Comparison of ENCODE assay signal across 22 cellular contexts in genomic region chr14:97164014-97164413, GRCh38.
DNase-seq lines count a peak whose midpoint lies in the region; ATAC-seq and TF ChIP-seq lines count a peak whose summit lies in the region.
"Had no signal": no experiment of that assay in that cellular context is flagged by ENCODE, and none has a peak within 500 bp of the region (broad histone marks: within the 10 kb centered on the region; RNA-seq: fewer than 3 reads in every experiment).

No MANE protein-coding gene starts in this region.

- H3K27ac Mint-ChIP-seq in osteocyte (ENCODE audit: unreplicated experiment) = no peak overlapping the region
- H3K27ac Mint-ChIP-seq: activated CD4-positive, alpha-beta memory T cell treated with anti-CD3 and anti-CD28 coated beads, Interleukin-2, amount 10 ng/mL, durations not matched to agents 7 days and 5 days; endodermal cell; nephron had no signal

- no peaks in the 10 kb centered on the region for H3K36me3 Mint-ChIP-seq in osteocyte (ENCODE audit: unreplicated experiment)

- H3K9me3 Mint-ChIP-seq in osteocyte (ENCODE audit: unreplicated experiment) = peaks cover 16% of the 10 kb centered on the region

- no peak overlapping the region for H3K4me3 Mint-ChIP-seq in osteocyte (ENCODE audit: unreplicated experiment)
- H3K4me3 Mint-ChIP-seq: activated CD4-positive, alpha-beta memory T cell treated with anti-CD3 and anti-CD28 coated beads, Interleukin-2, amount 10 ng/mL, durations not matched to agents 7 days and 5 days; endodermal cell; nephron had no signal

- no peak for ATAC-seq in GM18511 (IDR thresholded peaks at IDR 0.05; ENCODE audit: unreplicated experiment)
- ATAC-seq: heart left ventricle had no signal

- TF ChIP-seq CTCF in fibroblast of mammary gland (conservative IDR thresholded peaks at IDR 0.05; ENCODE audit: control insufficient read depth, insufficient read depth, low read depth, low read length) (no peak), osteocyte (IDR thresholded peaks at IDR 0.05) (no peak)

- H3K4me1 Mint-ChIP-seq in osteocyte (ENCODE audit: unreplicated experiment) = no peaks in the 10 kb centered on the region
- H3K4me1 Mint-ChIP-seq: activated CD4-positive, alpha-beta memory T cell treated with anti-CD3 and anti-CD28 coated beads, Interleukin-2, amount 10 ng/mL, durations not matched to agents 7 days and 5 days; endodermal cell; nephron had no signal

- no peak overlapping the region for H3K4me3 ChIP-seq in fibroblast of mammary gland (ENCODE audit: control insufficient read depth, low read depth, low read length)
- H3K4me3 ChIP-seq: colonic mucosa, heart left ventricle, left ventricle myocardium inferior, prostate gland, uterus had no signal

- DNase-seq in Daoy (ENCODE audit: low read depth) (peak; percentile 26), RPMI7951 (ENCODE audit: low read depth) (peak; percentile 59), fibroblast of mammary gland (ENCODE audit: low read depth) (peak; percentile 1), superior temporal gyrus (ENCODE audit: extremely low spot score) (peak; percentile 44), SKM-1 treated with dmso at 0.1 percent for 144 hours (lab: John Stamatoyannopoulos, UW; ENCODE audit: unreplicated experiment) (no peak), osteocyte (ENCODE audit: extremely low spot score, unreplicated experiment) (no peak)
- DNase-seq: activated CD4-positive, alpha-beta memory T cell treated with anti-CD3 and anti-CD28 coated beads, Interleukin-2, amount 10 ng/mL, durations not matched to agents 7 days and 5 days; activated CD4-positive, CD25-positive, alpha-beta regulatory T cell; activated effector memory CD4-positive, alpha-beta T cell treated with anti-CD3 and anti-CD28 coated beads, Interleukin-2, amount 50 U/mL, for 16 hours; activated T-cell treated with anti-CD3 and anti-CD28 coated beads for 4 hours; AML-193; colonic mucosa; endodermal cell; heart left ventricle; left ventricle myocardium inferior; midbrain; NCI-H510A treated with DMSO at 0.1 percent for 48 hours; substantia nigra; uterus had no signal

- no peaks in the 10 kb centered on the region for H3K27me3 Mint-ChIP-seq in osteocyte (ENCODE audit: unreplicated experiment)
- H3K27me3 Mint-ChIP-seq: activated CD4-positive, alpha-beta memory T cell treated with anti-CD3 and anti-CD28 coated beads, Interleukin-2, amount 10 ng/mL, durations not matched to agents 7 days and 5 days had no signal

Comparison
In these comparisons a context has a peak if more than half of its experiments do, and no peak if none do; other contexts are left out.
1. DNase-seq: peak in Daoy (single experiment), RPMI7951 (single experiment), fibroblast of mammary gland (single experiment) and superior temporal gyrus (single experiment); none in SKM-1 treated with dmso at 0.1 percent for 144 hours (single experiment) and osteocyte (single experiment).